ENCODE assay signal across 1 cellular context in the genomic region with DNA sequence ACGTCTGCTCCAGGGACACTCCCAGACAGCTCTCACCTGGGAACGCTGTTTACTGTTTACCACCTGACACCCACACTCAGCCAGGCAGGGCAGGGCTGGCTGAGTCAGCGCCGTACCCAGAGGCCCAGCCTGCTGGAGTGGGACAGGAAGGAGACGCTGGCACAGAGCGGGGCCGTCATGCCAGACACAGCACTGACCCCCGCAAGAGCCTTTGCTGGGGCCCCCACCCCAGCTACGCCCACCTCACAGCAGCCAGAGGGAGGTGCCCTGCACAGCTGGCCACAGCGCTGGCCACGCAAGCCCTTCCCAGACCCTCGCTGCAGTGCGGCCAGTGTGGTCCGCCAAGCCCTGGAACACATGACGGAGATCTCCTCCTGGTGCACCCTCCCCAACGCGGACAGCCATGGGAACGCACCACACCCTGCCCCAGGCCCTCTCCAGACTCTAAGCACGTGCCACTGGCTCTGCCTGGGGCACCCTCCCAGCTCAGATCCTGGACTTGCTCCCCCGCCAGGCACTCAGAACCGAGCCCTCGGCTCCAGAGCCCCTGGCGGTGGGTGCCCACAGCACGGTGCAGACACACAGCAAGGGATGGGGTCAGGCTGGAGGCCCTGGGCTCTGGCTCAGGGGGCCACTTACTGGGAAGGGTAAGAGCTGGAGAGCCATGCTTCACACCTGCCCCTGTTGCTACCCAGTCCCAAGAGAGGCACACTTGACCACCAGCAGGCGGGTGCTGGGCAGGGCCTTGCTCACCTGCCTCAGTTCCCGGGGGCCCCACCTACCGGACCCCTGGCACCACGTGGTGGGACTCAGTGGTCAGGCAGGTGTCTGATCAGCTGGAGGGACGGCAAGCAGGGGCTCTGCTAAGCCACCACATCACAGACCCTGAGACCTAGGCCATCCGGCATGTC.
A peak's percentile ranks its signal among the peaks of the same experiment; 100 is the strongest.
TF ChIP-seq lines count a peak whose summit lies in the region.

No MANE protein-coding gene starts in this region.

TF ChIP-seq in IMR-90, 13 proteins besides CTCF, POLR2A, EP300 and RAD21:
- TF ChIP-seq MAFK (IDR thresholded peaks at IDR 0.05; ENCODE audit: low read depth, low read length) (no peak), FOS (IDR thresholded peaks at IDR 0.05; ENCODE audit: low read depth, low read length) (no peak)
- TF ChIP-seq, protein P1, sequence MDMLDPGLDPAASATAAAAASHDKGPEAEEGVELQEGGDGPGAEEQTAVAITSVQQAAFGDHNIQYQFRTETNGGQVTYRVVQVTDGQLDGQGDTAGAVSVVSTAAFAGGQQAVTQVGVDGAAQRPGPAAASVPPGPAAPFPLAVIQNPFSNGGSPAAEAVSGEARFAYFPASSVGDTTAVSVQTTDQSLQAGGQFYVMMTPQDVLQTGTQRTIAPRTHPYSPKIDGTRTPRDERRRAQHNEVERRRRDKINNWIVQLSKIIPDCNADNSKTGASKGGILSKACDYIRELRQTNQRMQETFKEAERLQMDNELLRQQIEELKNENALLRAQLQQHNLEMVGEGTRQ (IDR thresholded peaks at IDR 0.05; ENCODE audit: low read depth, low read length) = peak; percentile 35; the same call in 1 of the 2 replicates
